In the genomic region with DNA sequence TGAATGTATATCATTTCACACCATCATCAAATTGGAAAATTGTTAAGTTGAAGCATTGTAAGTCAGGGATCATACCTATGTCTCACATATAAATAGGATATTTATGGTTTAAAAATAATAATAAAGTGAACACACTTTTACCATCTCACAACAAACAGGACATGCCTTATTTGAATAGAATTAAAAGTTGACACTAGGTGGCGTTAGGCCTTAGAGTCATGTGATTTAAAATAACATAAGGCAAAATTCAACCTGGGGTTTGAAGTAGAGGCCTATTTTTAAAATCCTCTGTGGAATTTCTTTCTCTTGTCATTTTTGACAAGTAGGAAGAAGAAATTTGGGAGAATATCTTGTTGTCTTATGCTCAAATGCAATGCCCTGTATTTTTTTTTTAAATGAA, we compare ENCODE assay signal across 8 cellular contexts.
DNase-seq lines count a peak whose midpoint lies in the region; ATAC-seq, FAIRE-seq and TF ChIP-seq lines count a peak whose summit lies in the region.

No MANE protein-coding gene starts in this region.

- no peak overlapping the region for H3K27ac Mint-ChIP-seq in H9
- H3K27ac Mint-ChIP-seq in naive thymus-derived CD4-positive, alpha-beta T cell, result no peak overlapping the region

- no peak overlapping the region for H3K4me2 ChIP-seq in H9 (ENCODE audit: insufficient read depth, insufficient read length, low read length)

- peak; percentile 58 for TF ChIP-seq CTCF in D721Med (IDR thresholded peaks at IDR 0.05; ENCODE audit: insufficient read depth, missing control alignments)
- peak; percentile 71 for TF ChIP-seq CTCF in H9 (conservative IDR thresholded peaks at IDR 0.05)

- H4K5ac ChIP-seq in H9 (ENCODE audit: insufficient read length, low read depth, low read length), result no peak overlapping the region

- H3K27me3 ChIP-seq in H9 (ENCODE audit: insufficient read depth, low read length), result no peaks in the 10 kb centered on the region
- H3K27me3 ChIP-seq in naive thymus-derived CD4-positive, alpha-beta T cell (ENCODE audit: control insufficient read depth in 2 of 2, insufficient read depth in 2 of 2, low read length in 2 of 2), result no peaks in the 10 kb centered on the region

- H3K18ac ChIP-seq in H9 (ENCODE audit: insufficient read length, low read depth, low read length), result no peak overlapping the region

- CTCF ChIA-PET in naive thymus-derived CD4-positive, alpha-beta T cell (lab: Charles Lee), result no interaction called here

- no peaks in the 10 kb centered on the region for H4K20me1 ChIP-seq in H9 (ENCODE audit: control insufficient read depth, insufficient read depth, insufficient read length)

- H4K91ac ChIP-seq in H9 (ENCODE audit: insufficient read length, low read depth, low read length), result no peak overlapping the region

- H3K9me3 ChIP-seq in H9 (ENCODE audit: control insufficient read depth, low read depth, low read length), result no peaks in the 10 kb centered on the region
- H3K9me3 ChIP-seq in naive thymus-derived CD4-positive, alpha-beta T cell (ENCODE audit: control insufficient read depth in 2 of 3, low read length in 3 of 3), result peaks cover 0 to 4% (median 0%) of the 10 kb centered on the region in 3 experiments

- H3K79me2 ChIP-seq in H9 (ENCODE audit: insufficient read depth, low read length), result no peaks in the 10 kb centered on the region

- H4K8ac ChIP-seq in H9 (replicated peaks; ENCODE audit: insufficient read length, low read depth, low read length), result no peak overlapping the region

- no CpG with 5 or more reads among the region's 1 CpG for WGBS in H9 (ENCODE audit: extremely low coverage, insufficient read length, low lambda C conversion rate)

- H3K27ac ChIP-seq in H9 (ENCODE audit: insufficient read length, low read depth, low read length), result no peak overlapping the region
- no peak overlapping the region for H3K27ac ChIP-seq in naive thymus-derived CD4-positive, alpha-beta T cell (ENCODE audit: low read depth, low read length)

- no peak overlapping the region for H2BK120ac ChIP-seq in H9 (ENCODE audit: low read depth, low read length, poor library complexity, severe bottlenecking)

- no peak overlapping the region for H3K14ac ChIP-seq in H9 (ENCODE audit: insufficient read depth, low read length)

- H3K4me1 Mint-ChIP-seq in H9, result no peaks in the 10 kb centered on the region
- H3K4me1 Mint-ChIP-seq in naive thymus-derived CD4-positive, alpha-beta T cell, result no peaks in the 10 kb centered on the region

- POLR2A ChIA-PET in naive thymus-derived CD4-positive, alpha-beta T cell (lab: Charles Lee), result no interaction called here

- H3K56ac ChIP-seq in H9 (ENCODE audit: insufficient read length, low read depth, low read length), result no peak overlapping the region

- no peak overlapping the region for H2BK15ac ChIP-seq in H9 (ENCODE audit: low read depth, low read length)

- H3K9me3 Mint-ChIP-seq in H9, result peaks cover 17 to 18% of the 10 kb centered on the region in 2 experiments; a peak in 4 of 5 replicates
- peaks cover 0 to 22% (median 9%) of the 10 kb centered on the region in 11 donors for H3K9me3 Mint-ChIP-seq in naive thymus-derived CD4-positive, alpha-beta T cell

- ATAC-seq in naive thymus-derived CD4-positive, alpha-beta T cell, result no peak

- DNase-seq in D721Med (ENCODE audit: insufficient read length, low spot score) (no peak), H9 (no peak), SK-N-DZ (ENCODE audit: low spot score) (peak; percentile 35), kidney tubule cell (ENCODE audit: low spot score) (peak; percentile 33), Ammon's horn (ENCODE audit: low spot score) (no peak), cerebellum (ENCODE audit: low spot score) (no peak)
- DNase-seq in stimulated activated CD4-positive, alpha-beta T cell treated with anti-CD3 and anti-CD28 coated beads, Interleukin-4, amount 100 ng/mL, for 1 hour, result no peak
- DNase-seq in naive thymus-derived CD4-positive, alpha-beta T cell, result no peak

- H3K36me3 Mint-ChIP-seq in H9 (ENCODE audit: insufficient read depth in 1 of 3, low read depth in 3 of 3), result peaks cover 6 to 20% (median 12%) of the 10 kb centered on the region in 3 experiments; a peak in 6 of 7 replicates
- H3K36me3 Mint-ChIP-seq in naive thymus-derived CD4-positive, alpha-beta T cell, result no peaks in the 10 kb centered on the region

- H3K4ac ChIP-seq in H9 (ENCODE audit: low read depth, low read length), result no peak overlapping the region

- no peaks in the 10 kb centered on the region for H3K23me2 ChIP-seq in H9 (ENCODE audit: insufficient read length, low read depth, low read length, poor library complexity, severe bottlenecking)

- no peak overlapping the region for H2AK5ac ChIP-seq in H9 (ENCODE audit: insufficient read length, low read length)

- FAIRE-seq in D721Med (lab: Jason Lieb, UNC), result peak; percentile 25

- H2AFZ ChIP-seq in H9 (ENCODE audit: low read length), result no peak overlapping the region

- no peak overlapping the region for H3K4me3 ChIP-seq in naive thymus-derived CD4-positive, alpha-beta T cell (ENCODE audit: low read length)

- no peak overlapping the region for H2BK20ac ChIP-seq in H9 (ENCODE audit: low read depth, low read length, poor library complexity, severe bottlenecking)

- no peak overlapping the region for H3K4me3 Mint-ChIP-seq in H9
- no peak overlapping the region for H3K4me3 Mint-ChIP-seq in naive thymus-derived CD4-positive, alpha-beta T cell

- H3K4me1 ChIP-seq in H9 (ENCODE audit: insufficient read depth, low read length), result no peaks in the 10 kb centered on the region
- no peaks in the 10 kb centered on the region for H3K4me1 ChIP-seq in naive thymus-derived CD4-positive, alpha-beta T cell (ENCODE audit: control insufficient read depth in 2 of 2, insufficient read depth in 2 of 2, low read length in 2 of 2)

- H3T11ph ChIP-seq in H9 (ENCODE audit: low read length), result no peak overlapping the region

- no peak overlapping the region for H2BK12ac ChIP-seq in H9 (ENCODE audit: insufficient read length, low read depth, low read length)

- H2BK5ac ChIP-seq in H9 (ENCODE audit: insufficient read length, low read length), result no peak overlapping the region

- H3K79me1 ChIP-seq in H9 (ENCODE audit: insufficient read depth, low read depth, low read length, poor library complexity, severe bottlenecking), result no peaks in the 10 kb centered on the region

- no peaks in the 10 kb centered on the region for H3K36me3 ChIP-seq in naive thymus-derived CD4-positive, alpha-beta T cell (ENCODE audit: control insufficient read depth in 2 of 3, insufficient read depth in 3 of 3, low read length in 3 of 3)

- no peaks in the 10 kb centered on the region for H3K27me3 Mint-ChIP-seq in H9 (ENCODE audit: low read depth)
- H3K27me3 Mint-ChIP-seq in naive thymus-derived CD4-positive, alpha-beta T cell, result no peaks in the 10 kb centered on the region

- no peak overlapping the region for H3K9ac ChIP-seq in H9 (ENCODE audit: extremely low read depth, insufficient read length, low read length)

- no peak overlapping the region for H3K23ac ChIP-seq in H9 (ENCODE audit: insufficient read length, low read depth, low read length)

- intact Hi-C loops in naive thymus-derived CD4-positive, alpha-beta T cell (cut with micrococcal nuclease), result no loop called here

Comparison
In these comparisons a context has a peak if more than half of its experiments do, and no peak if none do; other contexts are left out.
1. DNase-seq: peak in SK-N-DZ (single experiment) and kidney tubule cell (single experiment); none in D721Med (single experiment), H9 (single experiment), Ammon's horn (single experiment), stimulated activated CD4-positive, alpha-beta T cell treated with anti-CD3 and anti-CD28 coated beads, Interleukin-4, amount 100 ng/mL, for 1 hour (single experiment), naive thymus-derived CD4-positive, alpha-beta T cell (0 of 9) and cerebellum (single experiment).